ENCODE assay signal across 22 cellular contexts in genomic region chr11:108705061-108705460, GRCh38.
"Had no signal": no experiment of that assay in that cellular context is flagged by ENCODE, and none has a peak within 500 bp of the region (broad histone marks: within the 10 kb centered on the region; RNA-seq: fewer than 3 reads in every experiment).

No MANE protein-coding gene starts in this region.

- H3K27me3 ChIP-seq: MG63 had no signal

- H3K9ac ChIP-seq: SK-N-SH had no signal

- DNase-seq: IMR-90, Karpas-422, KG1, MG63, NCI-H1092, NCI-H1436, NCI-H187, NCI-H2029, NCI-H2081 treated with DMSO at 0.1 percent for 48 hours, NCI-H2171, NCI-H226, NCI-H446, NCI-H510A, NCI-H524 treated with DMSO at 0.1 percent for 48 hours, NCI-H69, NCI-H774, RPMI8226, SHP77, SK-N-SH, SW 1271 had no signal

- FAIRE-seq: HepG2, RCC 7860 had no signal

- H3K4me3 ChIP-seq: MG63 had no signal

- H3K4me2 ChIP-seq: SK-N-SH had no signal
